In the genomic region with DNA sequence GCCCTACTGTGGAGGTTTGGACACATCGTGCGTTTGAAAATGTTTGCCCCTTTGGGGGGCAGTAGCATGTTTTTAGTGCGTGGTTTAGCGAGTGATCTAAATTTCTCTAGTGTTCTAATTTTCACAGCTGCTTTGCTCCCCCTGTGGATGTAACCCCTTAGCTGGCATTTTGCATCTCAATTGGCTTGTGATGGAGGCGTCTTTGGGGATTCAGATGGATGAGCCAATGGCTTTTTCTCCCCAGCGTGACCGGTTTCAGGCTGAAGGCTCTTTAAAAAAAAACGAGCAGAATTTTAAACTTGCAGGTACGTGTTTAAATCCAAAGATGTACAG, we compare ENCODE assay signal across 8 cellular contexts. TPM values are rescaled to one million over a fixed set of nuclear protein-coding genes. Genes with fewer than 3 reads are reported as not detected.
DNase-seq lines count a peak whose midpoint lies in the region; ATAC-seq, FAIRE-seq and TF ChIP-seq lines count a peak whose summit lies in the region.

No MANE protein-coding gene starts in this region.

- WGBS in psoas muscle, 3 donors = 1 to 2% (median 1%) methylated on average over 9 of the region's 9 CpGs

- DNase-seq in DND-41 (no peak), RCC 7860 (ENCODE audit: low spot score) (no peak), fibroblast of gingiva (ENCODE audit: low read depth) (peak; percentile 18), psoas muscle (no peak), T-helper 9 cell (no peak)
- DNase-seq in activated CD4-positive, CD25-positive, alpha-beta regulatory T cell treated with anti-CD3 and anti-CD28 coated beads, Interleukin-2, amount 50 U/mL, for 72 hours = no peak

- peaks cover 56% of the 10 kb centered on the region for H3K4me1 ChIP-seq in DND-41 (ENCODE audit: insufficient read depth, low read length)
- H3K4me1 ChIP-seq in HUES48 (ENCODE audit: control insufficient read depth, insufficient read depth, low read length) = peaks cover 46% of the 10 kb centered on the region
- peaks cover 9% of the 10 kb centered on the region for H3K4me1 ChIP-seq in psoas muscle

- H3K9ac ChIP-seq in DND-41 (ENCODE audit: low read depth, low read length) = peak overlapping the region; percentile 85
- peak overlapping the region; percentile 97 for H3K9ac ChIP-seq in HUES48 (ENCODE audit: low read depth, low read length)

- H3K4me2 ChIP-seq in DND-41 (ENCODE audit: insufficient read depth, low read length) = peak overlapping the region; percentile 72

- H3K27me3 ChIP-seq in DND-41 (ENCODE audit: insufficient read depth, low read length, poor library complexity) (no peaks in the 10 kb centered on the region), HUES48 (ENCODE audit: control insufficient read depth, insufficient read depth, low read length) (no peaks in the 10 kb centered on the region), psoas muscle (ENCODE audit: insufficient read depth in 3 of 3, low read length in 2 of 3) (no peaks in the 10 kb centered on the region)

- TF ChIP-seq CTCF in DND-41 (IDR thresholded peaks at IDR 0.05; ENCODE audit: borderline replicate concordance, extremely low read depth, low read length, poor library complexity, severe bottlenecking) = no peak
- no peak for TF ChIP-seq CTCF in psoas muscle (IDR thresholded peaks at IDR 0.05)

- H4K20me1 ChIP-seq in DND-41 (ENCODE audit: insufficient read depth, low read length) = peaks cover 29% of the 10 kb centered on the region; the same call in 1 of the 2 replicates

- H3K9me3 ChIP-seq in DND-41 (ENCODE audit: insufficient read depth, low read length, severe bottlenecking) = no peaks in the 10 kb centered on the region
- no peaks in the 10 kb centered on the region for H3K9me3 ChIP-seq in HUES48 (ENCODE audit: control insufficient read depth, insufficient read depth, low read length)
- no peaks in the 10 kb centered on the region for H3K9me3 ChIP-seq in psoas muscle

- H3K36me3 ChIP-seq in DND-41 (ENCODE audit: insufficient read depth, low read length) = peaks cover 32% of the 10 kb centered on the region
- peaks cover 16% of the 10 kb centered on the region; the same call in 1 of the 2 replicates for H3K36me3 ChIP-seq in HUES48 (ENCODE audit: control insufficient read depth, insufficient read depth, low read length)
- H3K36me3 ChIP-seq in psoas muscle (ENCODE audit: insufficient read depth in 1 of 2, low read depth in 1 of 2) = no peaks in the 10 kb centered on the region

- ATAC-seq in DND-41 (ENCODE audit: insufficient read depth, low read depth) = peak; percentile 54
- peak; percentile 19 for ATAC-seq in GM21515 (IDR thresholded peaks at IDR 0.05; ENCODE audit: unreplicated experiment)
- ATAC-seq in psoas muscle = no peak

- intact Hi-C loops in psoas muscle (cut with DNase I) = loop anchor here (5.0 to 10.0 kb wide), 2 partner anchors 217 to 219 kb away; no protein-coding TSS in a partner anchor

- FAIRE-seq in RCC 7860 (lab: Jason Lieb, UNC) = peak; percentile 33

- H3K27ac ChIP-seq in DND-41 (ENCODE audit: low read length) (peak overlapping the region; percentile 85), HUES48 (ENCODE audit: low read depth, low read length) (peak overlapping the region; percentile 99), psoas muscle (peak overlapping the region; percentile 51)

- peak overlapping the region; percentile 71 to 79 for H3K4me3 ChIP-seq in DND-41 (ENCODE audit: low read depth in 1 of 2, low read length in 2 of 2)
- H3K4me3 ChIP-seq in HUES48 (ENCODE audit: low read depth, low read length) = peak overlapping the region; percentile 88
- peak overlapping the region; percentile 73 for H3K4me3 ChIP-seq in psoas muscle

- H3K79me2 ChIP-seq in DND-41 (ENCODE audit: insufficient read depth, low read length) = peaks cover 58% of the 10 kb centered on the region

- H2AFZ ChIP-seq in DND-41 (ENCODE audit: low read depth, low read length) = peak overlapping the region; percentile 87

RNA-seq across cellular contexts. Expression of a gene that starts 0.8 kb away (rescaled TPM):
- 1 to 10 TPM in 1 of 4 donors, under 1 TPM in 3; 0.40 to 1.2 (median 0.50) TPM for total RNA-seq in psoas muscle
- 1 to 10 TPM in 1 of 3 donors, under 1 TPM in 2; 0.25 to 1.4 (median 0.64) TPM for polyA plus RNA-seq in psoas muscle

Comparison
In these comparisons a context has a peak if more than half of its experiments do, and no peak if none do; other contexts are left out.
1. ATAC-seq: peak in DND-41 (single experiment) and GM21515 (single experiment); none in psoas muscle (0 of 4).
2. Peak in every context shown above with its lines, with median percentiles within 50 percentile points of each other: H3K27ac ChIP-seq and H3K4me3 ChIP-seq.